ENCODE assay signal across 3 cellular contexts in genomic region chr17:38598536-38598935, GRCh38.
TF ChIP-seq lines count a peak whose summit lies in the region.

No MANE protein-coding gene starts in this region.

TF ChIP-seq in HEK293, 187 proteins besides CTCF, POLR2A, EP300 and RAD21 (continued from another document and continues in another):
- TF ChIP-seq SALL2 (tag by site-specific recombination; IDR thresholded peaks at IDR 0.05; ENCODE audit: borderline replicate concordance) (0 out of 2 replicates have a peak, but pooled peaks have one; percentile 47), ZNF792 (tag by site-specific recombination; IDR thresholded peaks at IDR 0.05) (no peak), ZNF624 (tag by site-specific recombination; IDR thresholded peaks at IDR 0.05) (no peak), KLF17 (tag by site-specific recombination; IDR thresholded peaks at IDR 0.05) (peak; percentile 97), ZNF138 (tag by site-specific recombination; IDR thresholded peaks at IDR 0.05; ENCODE audit: borderline replicate concordance) (no peak), ZNF791 (tag by site-specific recombination; IDR thresholded peaks at IDR 0.05) (no peak), SCRT2 (tag by site-specific recombination; IDR thresholded peaks at IDR 0.05) (no peak), ZNF660 (tag by site-specific recombination; IDR thresholded peaks at IDR 0.05) (peak; percentile 78; the same call in 1 of the 2 replicates), FEZF1 (tag by site-specific recombination; IDR thresholded peaks at IDR 0.05) (no peak), SP3 (tag by site-specific recombination; IDR thresholded peaks at IDR 0.05) (peak; percentile 83), ZFP37 (tag by site-specific recombination; IDR thresholded peaks at IDR 0.05) (no peak)
- TF ChIP-seq, protein P1, sequence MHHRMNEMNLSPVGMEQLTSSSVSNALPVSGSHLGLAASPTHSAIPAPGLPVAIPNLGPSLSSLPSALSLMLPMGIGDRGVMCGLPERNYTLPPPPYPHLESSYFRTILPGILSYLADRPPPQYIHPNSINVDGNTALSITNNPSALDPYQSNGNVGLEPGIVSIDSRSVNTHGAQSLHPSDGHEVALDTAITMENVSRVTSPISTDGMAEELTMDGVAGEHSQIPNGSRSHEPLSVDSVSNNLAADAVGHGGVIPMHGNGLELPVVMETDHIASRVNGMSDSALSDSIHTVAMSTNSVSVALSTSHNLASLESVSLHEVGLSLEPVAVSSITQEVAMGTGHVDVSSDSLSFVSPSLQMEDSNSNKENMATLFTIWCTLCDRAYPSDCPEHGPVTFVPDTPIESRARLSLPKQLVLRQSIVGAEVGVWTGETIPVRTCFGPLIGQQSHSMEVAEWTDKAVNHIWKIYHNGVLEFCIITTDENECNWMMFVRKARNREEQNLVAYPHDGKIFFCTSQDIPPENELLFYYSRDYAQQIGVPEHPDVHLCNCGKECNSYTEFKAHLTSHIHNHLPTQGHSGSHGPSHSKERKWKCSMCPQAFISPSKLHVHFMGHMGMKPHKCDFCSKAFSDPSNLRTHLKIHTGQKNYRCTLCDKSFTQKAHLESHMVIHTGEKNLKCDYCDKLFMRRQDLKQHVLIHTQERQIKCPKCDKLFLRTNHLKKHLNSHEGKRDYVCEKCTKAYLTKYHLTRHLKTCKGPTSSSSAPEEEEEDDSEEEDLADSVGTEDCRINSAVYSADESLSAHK (tag by site-specific recombination; IDR thresholded peaks at IDR 0.05): no peak
- TF ChIP-seq, protein P2, sequence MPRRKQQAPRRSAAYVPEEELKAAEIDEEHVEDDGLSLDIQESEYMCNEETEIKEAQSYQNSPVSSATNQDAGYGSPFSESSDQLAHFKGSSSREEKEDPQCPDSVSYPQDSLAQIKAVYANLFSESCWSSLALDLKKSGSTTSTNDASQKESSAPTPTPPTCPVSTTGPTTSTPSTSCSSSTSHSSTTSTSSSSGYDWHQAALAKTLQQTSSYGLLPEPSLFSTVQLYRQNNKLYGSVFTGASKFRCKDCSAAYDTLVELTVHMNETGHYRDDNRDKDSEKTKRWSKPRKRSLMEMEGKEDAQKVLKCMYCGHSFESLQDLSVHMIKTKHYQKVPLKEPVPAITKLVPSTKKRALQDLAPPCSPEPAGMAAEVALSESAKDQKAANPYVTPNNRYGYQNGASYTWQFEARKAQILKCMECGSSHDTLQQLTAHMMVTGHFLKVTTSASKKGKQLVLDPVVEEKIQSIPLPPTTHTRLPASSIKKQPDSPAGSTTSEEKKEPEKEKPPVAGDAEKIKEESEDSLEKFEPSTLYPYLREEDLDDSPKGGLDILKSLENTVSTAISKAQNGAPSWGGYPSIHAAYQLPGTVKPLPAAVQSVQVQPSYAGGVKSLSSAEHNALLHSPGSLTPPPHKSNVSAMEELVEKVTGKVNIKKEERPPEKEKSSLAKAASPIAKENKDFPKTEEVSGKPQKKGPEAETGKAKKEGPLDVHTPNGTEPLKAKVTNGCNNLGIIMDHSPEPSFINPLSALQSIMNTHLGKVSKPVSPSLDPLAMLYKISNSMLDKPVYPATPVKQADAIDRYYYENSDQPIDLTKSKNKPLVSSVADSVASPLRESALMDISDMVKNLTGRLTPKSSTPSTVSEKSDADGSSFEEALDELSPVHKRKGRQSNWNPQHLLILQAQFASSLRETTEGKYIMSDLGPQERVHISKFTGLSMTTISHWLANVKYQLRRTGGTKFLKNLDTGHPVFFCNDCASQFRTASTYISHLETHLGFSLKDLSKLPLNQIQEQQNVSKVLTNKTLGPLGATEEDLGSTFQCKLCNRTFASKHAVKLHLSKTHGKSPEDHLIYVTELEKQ (tag by site-specific recombination; IDR thresholded peaks at IDR 0.05; ENCODE audit: borderline replicate concordance): peak; percentile 56; the same call in 1 of the 2 replicates

TF ChIP-seq in K562, 482 proteins besides CTCF, POLR2A, EP300 and RAD21 (continued from another document and continues in another):
- TF ChIP-seq, protein P3, sequence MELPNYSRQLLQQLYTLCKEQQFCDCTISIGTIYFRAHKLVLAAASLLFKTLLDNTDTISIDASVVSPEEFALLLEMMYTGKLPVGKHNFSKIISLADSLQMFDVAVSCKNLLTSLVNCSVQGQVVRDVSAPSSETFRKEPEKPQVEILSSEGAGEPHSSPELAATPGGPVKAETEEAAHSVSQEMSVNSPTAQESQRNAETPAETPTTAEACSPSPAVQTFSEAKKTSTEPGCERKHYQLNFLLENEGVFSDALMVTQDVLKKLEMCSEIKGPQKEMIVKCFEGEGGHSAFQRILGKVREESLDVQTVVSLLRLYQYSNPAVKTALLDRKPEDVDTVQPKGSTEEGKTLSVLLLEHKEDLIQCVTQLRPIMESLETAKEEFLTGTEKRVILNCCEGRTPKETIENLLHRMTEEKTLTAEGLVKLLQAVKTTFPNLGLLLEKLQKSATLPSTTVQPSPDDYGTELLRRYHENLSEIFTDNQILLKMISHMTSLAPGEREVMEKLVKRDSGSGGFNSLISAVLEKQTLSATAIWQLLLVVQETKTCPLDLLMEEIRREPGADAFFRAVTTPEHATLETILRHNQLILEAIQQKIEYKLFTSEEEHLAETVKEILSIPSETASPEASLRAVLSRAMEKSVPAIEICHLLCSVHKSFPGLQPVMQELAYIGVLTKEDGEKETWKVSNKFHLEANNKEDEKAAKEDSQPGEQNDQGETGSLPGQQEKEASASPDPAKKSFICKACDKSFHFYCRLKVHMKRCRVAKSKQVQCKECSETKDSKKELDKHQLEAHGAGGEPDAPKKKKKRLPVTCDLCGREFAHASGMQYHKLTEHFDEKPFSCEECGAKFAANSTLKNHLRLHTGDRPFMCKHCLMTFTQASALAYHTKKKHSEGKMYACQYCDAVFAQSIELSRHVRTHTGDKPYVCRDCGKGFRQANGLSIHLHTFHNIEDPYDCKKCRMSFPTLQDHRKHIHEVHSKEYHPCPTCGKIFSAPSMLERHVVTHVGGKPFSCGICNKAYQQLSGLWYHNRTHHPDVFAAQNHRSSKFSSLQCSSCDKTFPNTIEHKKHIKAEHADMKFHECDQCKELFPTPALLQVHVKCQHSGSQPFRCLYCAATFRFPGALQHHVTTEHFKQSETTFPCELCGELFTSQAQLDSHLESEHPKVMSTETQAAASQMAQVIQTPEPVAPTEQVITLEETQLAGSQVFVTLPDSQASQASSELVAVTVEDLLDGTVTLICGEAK (IDR thresholded peaks at IDR 0.05): peak; percentile 72
- TF ChIP-seq, protein P3 (CRISPR knock-in tag; IDR thresholded peaks at IDR 0.05): no peak
- TF ChIP-seq ZNF384 (IDR thresholded peaks at IDR 0.05; ENCODE audit: low read depth, low read length) (no peak), ATF7 (IDR thresholded peaks at IDR 0.05) (peak; percentile 60), MBD1 (CRISPR knock-in tag; IDR thresholded peaks at IDR 0.05) (no peak)

TF ChIP-seq in HepG2, 621 proteins besides CTCF, POLR2A, EP300 and RAD21 (continued from another document and continues in another):
- TF ChIP-seq HNRNPUL1 (IDR thresholded peaks at IDR 0.05; ENCODE audit: low read depth, low read length): no peak
- TF ChIP-seq U2AF2 (IDR thresholded peaks at IDR 0.05; ENCODE audit: low read depth, low read length): no peak
- TF ChIP-seq, protein P4, sequence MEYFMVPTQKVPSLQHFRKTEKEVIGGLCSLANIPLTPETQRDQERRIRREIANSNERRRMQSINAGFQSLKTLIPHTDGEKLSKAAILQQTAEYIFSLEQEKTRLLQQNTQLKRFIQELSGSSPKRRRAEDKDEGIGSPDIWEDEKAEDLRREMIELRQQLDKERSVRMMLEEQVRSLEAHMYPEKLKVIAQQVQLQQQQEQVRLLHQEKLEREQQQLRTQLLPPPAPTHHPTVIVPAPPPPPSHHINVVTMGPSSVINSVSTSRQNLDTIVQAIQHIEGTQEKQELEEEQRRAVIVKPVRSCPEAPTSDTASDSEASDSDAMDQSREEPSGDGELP (IDR thresholded peaks at IDR 0.05; ENCODE audit: borderline replicate concordance, low read depth): peak; percentile 76; the same call in 1 of the 2 replicates
- 0 out of 2 replicates have a peak, but pooled peaks have one; percentile 9 for TF ChIP-seq ELF1 (CRISPR knock-in tag; IDR thresholded peaks at IDR 0.05)
- TF ChIP-seq BHLHE40 (IDR thresholded peaks at IDR 0.05; ENCODE audit: low read length): peak; percentile 39; the same call in 1 of the 2 replicates
- TF ChIP-seq YY1 (IDR thresholded peaks at IDR 0.05; ENCODE audit: insufficient read depth, insufficient replicate concordance, low read depth, low read length): peak; percentile 52
- peak; percentile 19; the same call in 1 of the 2 replicates for TF ChIP-seq PATZ1 (CRISPR knock-in tag; IDR thresholded peaks at IDR 0.05)
- no peak for TF ChIP-seq SIN3B (IDR thresholded peaks at IDR 0.05; ENCODE audit: low read length)
- TF ChIP-seq, protein P5, sequence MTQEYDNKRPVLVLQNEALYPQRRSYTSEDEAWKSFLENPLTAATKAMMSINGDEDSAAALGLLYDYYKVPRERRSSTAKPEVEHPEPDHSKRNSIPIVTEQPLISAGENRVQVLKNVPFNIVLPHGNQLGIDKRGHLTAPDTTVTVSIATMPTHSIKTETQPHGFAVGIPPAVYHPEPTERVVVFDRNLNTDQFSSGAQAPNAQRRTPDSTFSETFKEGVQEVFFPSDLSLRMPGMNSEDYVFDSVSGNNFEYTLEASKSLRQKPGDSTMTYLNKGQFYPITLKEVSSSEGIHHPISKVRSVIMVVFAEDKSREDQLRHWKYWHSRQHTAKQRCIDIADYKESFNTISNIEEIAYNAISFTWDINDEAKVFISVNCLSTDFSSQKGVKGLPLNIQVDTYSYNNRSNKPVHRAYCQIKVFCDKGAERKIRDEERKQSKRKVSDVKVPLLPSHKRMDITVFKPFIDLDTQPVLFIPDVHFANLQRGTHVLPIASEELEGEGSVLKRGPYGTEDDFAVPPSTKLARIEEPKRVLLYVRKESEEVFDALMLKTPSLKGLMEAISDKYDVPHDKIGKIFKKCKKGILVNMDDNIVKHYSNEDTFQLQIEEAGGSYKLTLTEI (CRISPR knock-in tag; conservative IDR thresholded peaks at IDR 0.05): no peak
- TF ChIP-seq ZNF83 (CRISPR knock-in tag; IDR thresholded peaks at IDR 0.05; ENCODE audit: borderline replicate concordance): no peak
- no peak for TF ChIP-seq ZNF451 (CRISPR knock-in tag; IDR thresholded peaks at IDR 0.05)
- no peak for TF ChIP-seq ZNF30 (CRISPR knock-in tag; IDR thresholded peaks at IDR 0.05)
- no peak for TF ChIP-seq ZNF3 (CRISPR knock-in tag; IDR thresholded peaks at IDR 0.05)
- no peak for TF ChIP-seq ARID4A (CRISPR knock-in tag; IDR thresholded peaks at IDR 0.05; ENCODE audit: borderline replicate concordance)
